Comparison of ENCODE assay signal across 29 cellular contexts in genomic region chr2:119449526-119449925, GRCh38. TPM values are rescaled to one million over a fixed set of nuclear protein-coding genes. Genes with fewer than 3 reads are reported as not detected.
DNase-seq lines count a peak whose midpoint lies in the region; TF ChIP-seq lines count a peak whose summit lies in the region.
"Had no signal": no experiment of that assay in that cellular context is flagged by ENCODE, and none has a peak within 500 bp of the region (broad histone marks: within the 10 kb centered on the region; RNA-seq: fewer than 3 reads in every experiment).

No MANE protein-coding gene starts in this region.

- H3K36me3 ChIP-seq in Karpas-422 (ENCODE audit: insufficient read depth, low read length), result no peaks in the 10 kb centered on the region
- no peaks in the 10 kb centered on the region for H3K36me3 ChIP-seq in neural progenitor cell
- H3K36me3 ChIP-seq: suprapubic skin, upper lobe of right lung had no signal

- H3K27me3 ChIP-seq in Karpas-422 (ENCODE audit: low read length) (no peaks in the 10 kb centered on the region), neural progenitor cell (no peaks in the 10 kb centered on the region)
- H3K27me3 ChIP-seq: upper lobe of right lung had no signal

- H4K20me1 ChIP-seq in Karpas-422 (ENCODE audit: insufficient read depth, low read depth, low read length), result peaks cover 16% of the 10 kb centered on the region; the same call in 1 of the 2 replicates
- no peaks in the 10 kb centered on the region for H4K20me1 ChIP-seq in neural progenitor cell (ENCODE audit: low read depth)

- H3K4me3 ChIP-seq in Karpas-422 (ENCODE audit: low read length) (no peak overlapping the region), neural progenitor cell (no peak overlapping the region)
- H3K4me3 ChIP-seq: suprapubic skin, upper lobe of right lung had no signal

- peaks cover 8% of the 10 kb centered on the region for H3F3A ChIP-seq in neural progenitor cell (ENCODE audit: low read depth)

- peaks cover 23% of the 10 kb centered on the region for H3K4me1 Mint-ChIP-seq in neural progenitor cell
- H3K4me1 Mint-ChIP-seq: activated B cell treated with CpG ODN at 0.5 μM for 24 hours; activated naive CD8-positive, alpha-beta T cell treated with anti-CD3 and anti-CD28 coated beads for 36 hours; naive thymus-derived CD8-positive, alpha-beta T cell had no signal

- H3K9me2 ChIP-seq in Karpas-422 (replicated peaks; ENCODE audit: insufficient read depth, low read length), result no peaks in the 10 kb centered on the region

- no peaks in the 10 kb centered on the region for H3K9me3 ChIP-seq in Karpas-422 (ENCODE audit: low read length)
- no peaks in the 10 kb centered on the region for H3K9me3 ChIP-seq in neural progenitor cell (ENCODE audit: low read depth)
- H3K9me3 ChIP-seq: suprapubic skin, upper lobe of right lung had no signal

- no peak for TF ChIP-seq CTCF in neural progenitor cell (IDR thresholded peaks at IDR 0.05)

- H2AFZ ChIP-seq in Karpas-422 (ENCODE audit: low read length), result no peak overlapping the region
- H2AFZ ChIP-seq in neural progenitor cell (replicated peaks), result no peak overlapping the region

- no peaks in the 10 kb centered on the region for H3K79me2 ChIP-seq in Karpas-422 (ENCODE audit: low read length)
- no peaks in the 10 kb centered on the region for H3K79me2 ChIP-seq in neural progenitor cell (ENCODE audit: low read depth)

- H3K4me1 ChIP-seq in Karpas-422 (ENCODE audit: low read length) (peaks cover 16% of the 10 kb centered on the region), neural progenitor cell (peaks cover 17% of the 10 kb centered on the region)

- peaks cover 6% of the 10 kb centered on the region for H3K27me3 Mint-ChIP-seq in neural progenitor cell (ENCODE audit: insufficient read depth, low read depth)

- DNase-seq in DMS 273 (lab: John Stamatoyannopoulos, UW; ENCODE audit: unreplicated experiment), result peak; percentile 12
- DNase-seq in DMS 273 treated with DMSO at 0.1 percent for 48 hours (lab: John Stamatoyannopoulos, UW), result no peak
- no peak for DNase-seq in Karpas-422
- peak; percentile 61 for DNase-seq in NCI-H774 (lab: John Stamatoyannopoulos, UW)
- peak; percentile 78 for DNase-seq in neural progenitor cell (ENCODE audit: low spot score)
- DNase-seq in activated CD4-positive, alpha-beta T cell treated with anti-CD3 and anti-CD28 coated beads, Interleukin-2, amount 50 U/mL, for 48 hours, result no peak
- no peak for DNase-seq in stimulated activated CD4-positive, alpha-beta T cell treated with anti-CD3 and anti-CD28 coated beads, Interleukin-1b, Interleukin-23, amount 100 ng/mL, for 48 hours
- no peak for DNase-seq in stimulated activated CD4-positive, alpha-beta T cell treated with anti-CD3 and anti-CD28 coated beads, Interleukin-2, amount 100 ng/mL, for 24 hours
- DNase-seq: activated B cell treated with CpG ODN at 0.5 μM for 24 hours; activated CD4-positive, alpha-beta T cell treated with anti-CD3 and anti-CD28 coated beads, Interleukin-2, amount 50 U/mL, for 1 hour; activated gamma-delta T cell; activated naive CD8-positive, alpha-beta T cell treated with anti-CD3 and anti-CD28 coated beads for 36 hours; activated T-cell treated with anti-CD3 and anti-CD28 coated beads, Interleukin-2, amount 50 U/mL, for 24 hours; anterior cingulate cortex; effector CD8-positive, alpha-beta T cell; hippocampal formation; MV-4-11; NCI-H1694 treated with DMSO at 0.1 percent for 48 hours; NCI-H226; NCI-H82; occipital lobe; stimulated activated naive CD4-positive, alpha-beta T cell; T-cell; upper lobe of right lung had no signal

- no peaks in the 10 kb centered on the region for H3K9me3 Mint-ChIP-seq in neural progenitor cell
- H3K9me3 Mint-ChIP-seq: activated B cell treated with CpG ODN at 0.5 μM for 24 hours; activated naive CD8-positive, alpha-beta T cell treated with anti-CD3 and anti-CD28 coated beads for 36 hours; activated T-cell treated with anti-CD3 and anti-CD28 coated beads, Interleukin-2, amount 50 U/mL, for 24 hours; naive thymus-derived CD8-positive, alpha-beta T cell; T-cell had no signal

- H3K4me2 ChIP-seq in Karpas-422 (ENCODE audit: low read depth, low read length, poor library complexity, severe bottlenecking), result peak overlapping the region; percentile 45
- peak overlapping the region; percentile 28 for H3K4me2 ChIP-seq in neural progenitor cell

- H3K9ac ChIP-seq in Karpas-422 (ENCODE audit: low read length) (no peak overlapping the region), neural progenitor cell (no peak overlapping the region)

- H3K27ac Mint-ChIP-seq in neural progenitor cell, result no peak overlapping the region
- H3K27ac Mint-ChIP-seq: activated B cell treated with CpG ODN at 0.5 μM for 24 hours; activated naive CD8-positive, alpha-beta T cell treated with anti-CD3 and anti-CD28 coated beads for 36 hours; activated T-cell treated with anti-CD3 and anti-CD28 coated beads, Interleukin-2, amount 50 U/mL, for 24 hours; naive thymus-derived CD8-positive, alpha-beta T cell had no signal

- H3K27ac ChIP-seq in Karpas-422 (ENCODE audit: low read length) (no peak overlapping the region), neural progenitor cell (no peak overlapping the region)
- H3K27ac ChIP-seq: 22Rv1, suprapubic skin, upper lobe of right lung had no signal

- H3K36me3 Mint-ChIP-seq in neural progenitor cell, result no peaks in the 10 kb centered on the region
- H3K36me3 Mint-ChIP-seq: activated naive CD8-positive, alpha-beta T cell treated with anti-CD3 and anti-CD28 coated beads for 36 hours; naive thymus-derived CD8-positive, alpha-beta T cell; T-cell had no signal

- H3K4me3 Mint-ChIP-seq in neural progenitor cell, result no peak overlapping the region
- H3K4me3 Mint-ChIP-seq: activated B cell treated with CpG ODN at 0.5 μM for 24 hours; activated naive CD8-positive, alpha-beta T cell treated with anti-CD3 and anti-CD28 coated beads for 36 hours; activated T-cell treated with anti-CD3 and anti-CD28 coated beads, Interleukin-2, amount 50 U/mL, for 24 hours; naive thymus-derived CD8-positive, alpha-beta T cell; T-cell had no signal

RNA-seq across cellular contexts. Expression of gene TMEM37, which starts 17.9 kb away (rescaled TPM):
- total RNA-seq in Karpas-422 (2014; rRNA removed; shearing (Covaris generic); ENCODE audit: low replicate concordance), result not detected in 2 replicates
- total RNA-seq in neural progenitor cell (ENCODE audit: low replicate concordance), result 0.74 and 1.0 TPM in 2 replicates
- total RNA-seq: activated naive CD8-positive, alpha-beta T cell treated with anti-CD3 and anti-CD28 coated beads for 36 hours; mononuclear cell; occipital lobe; RPMI7951 had no signal

Comparison
In these comparisons a context has a peak if more than half of its experiments do, and no peak if none do; other contexts are left out.
1. DNase-seq: peak in DMS 273 (single experiment), NCI-H774 (single experiment) and neural progenitor cell (single experiment); none in DMS 273 treated with DMSO at 0.1 percent for 48 hours (single experiment), Karpas-422 (single experiment), activated CD4-positive, alpha-beta T cell treated with anti-CD3 and anti-CD28 coated beads, Interleukin-2, amount 50 U/mL, for 48 hours (0 of 2), stimulated activated CD4-positive, alpha-beta T cell treated with anti-CD3 and anti-CD28 coated beads, Interleukin-1b, Interleukin-23, amount 100 ng/mL, for 48 hours (single experiment) and stimulated activated CD4-positive, alpha-beta T cell treated with anti-CD3 and anti-CD28 coated beads, Interleukin-2, amount 100 ng/mL, for 24 hours (0 of 2).